ENCODE assay signal across 23 cellular contexts in the genomic region with DNA sequence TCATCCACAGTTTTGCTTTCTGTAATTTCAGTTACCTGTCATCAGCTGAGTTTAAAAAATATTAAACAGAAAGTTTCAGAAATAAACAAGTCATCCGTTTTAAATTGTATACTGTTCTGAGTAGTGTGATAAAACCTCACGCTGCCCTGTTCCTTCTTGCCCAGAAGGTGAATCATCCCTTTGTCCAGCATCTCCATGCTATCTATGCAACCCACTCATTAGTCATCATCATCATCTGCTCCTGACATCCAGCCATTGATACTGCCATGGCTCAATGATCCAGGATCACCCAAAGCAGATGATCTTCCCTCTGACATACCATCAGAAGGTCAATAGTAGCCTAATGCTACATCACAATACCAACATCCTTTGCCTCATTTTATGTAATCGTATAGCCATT.
"Had no signal": no experiment of that assay in that cellular context is flagged by ENCODE, and none has a peak within 500 bp of the region (broad histone marks: within the 10 kb centered on the region; RNA-seq: fewer than 3 reads in every experiment).

No MANE protein-coding gene starts in this region.

- H3K9me3 Mint-ChIP-seq: activated CD4-positive, alpha-beta memory T cell treated with anti-CD3 and anti-CD28 coated beads, Interleukin-2, amount 10 ng/mL, durations not matched to agents 7 days and 5 days had no signal

- H3K4me3 Mint-ChIP-seq: activated CD4-positive, alpha-beta memory T cell treated with anti-CD3 and anti-CD28 coated beads, Interleukin-2, amount 10 ng/mL, durations not matched to agents 7 days and 5 days; activated CD8-positive, alpha-beta memory T cell treated with anti-CD3 and anti-CD28 coated beads, Interleukin-2, amount 10 ng/mL, durations not matched to agents 7 days and 5 days; activated naive CD8-positive, alpha-beta T cell; naive thymus-derived CD4-positive, alpha-beta T cell; stimulated activated effector memory CD8-positive, alpha-beta T cell treated with anti-CD3 and anti-CD28 coated beads, Interleukin-12 subunit alpha, Interleukin-12 subunit beta, amount 100 ng/mL, for 72 hours had no signal

- H3K4me2 ChIP-seq: smooth muscle cell had no signal

- H3K9me3 ChIP-seq: neutrophil, pancreas, right lobe of liver, testis had no signal

- DNase-seq: activated CD4-positive, alpha-beta memory T cell treated with anti-CD3 and anti-CD28 coated beads, Interleukin-2, amount 10 ng/mL, durations not matched to agents 7 days and 5 days; activated CD4-positive, alpha-beta T cell treated with anti-CD3 and anti-CD28 coated beads for 48 hours; activated CD4-positive, CD25-positive, alpha-beta regulatory T cell; activated CD8-positive, alpha-beta memory T cell treated with anti-CD3 and anti-CD28 coated beads, Interleukin-2, amount 10 ng/mL, durations not matched to agents 7 days and 5 days; caudate nucleus; dorsolateral prefrontal cortex; erythroblast; heart right ventricle; mesendoderm; naive thymus-derived CD4-positive, alpha-beta T cell; pancreas; right lobe of liver; stimulated activated CD4-positive, alpha-beta T cell treated with anti-CD3 and anti-CD28 coated beads, Interleukin-4, amount 100 ng/mL, for 24 hours; stomach; T-helper 1 cell; T-helper 9 cell; testis; upper lobe of left lung had no signal

- H3K27ac Mint-ChIP-seq: activated CD4-positive, alpha-beta memory T cell treated with anti-CD3 and anti-CD28 coated beads, Interleukin-2, amount 10 ng/mL, durations not matched to agents 7 days and 5 days; activated CD8-positive, alpha-beta memory T cell treated with anti-CD3 and anti-CD28 coated beads, Interleukin-2, amount 10 ng/mL, durations not matched to agents 7 days and 5 days; activated naive CD8-positive, alpha-beta T cell; naive thymus-derived CD4-positive, alpha-beta T cell; stimulated activated effector memory CD8-positive, alpha-beta T cell treated with anti-CD3 and anti-CD28 coated beads, Interleukin-12 subunit alpha, Interleukin-12 subunit beta, amount 100 ng/mL, for 72 hours had no signal

- H3K27ac ChIP-seq: dorsolateral prefrontal cortex, gastroesophageal sphincter, heart right ventricle, neutrophil, pancreas, right lobe of liver, stomach, testis, upper lobe of left lung had no signal

- H3K4me3 ChIP-seq: dorsolateral prefrontal cortex, gastroesophageal sphincter, heart right ventricle, pancreas, right lobe of liver, smooth muscle cell, stomach, testis, upper lobe of left lung had no signal

- ATAC-seq: activated CD8-positive, alpha-beta memory T cell treated with anti-CD3 and anti-CD28 coated beads, Interleukin-2, amount 10 ng/mL, durations not matched to agents 7 days and 5 days; gastroesophageal sphincter; heart right ventricle; naive thymus-derived CD4-positive, alpha-beta T cell; pancreas; right lobe of liver; stimulated activated effector memory CD8-positive, alpha-beta T cell treated with anti-CD3 and anti-CD28 coated beads, Interleukin-12 subunit alpha, Interleukin-12 subunit beta, amount 100 ng/mL, for 72 hours had no signal

- H3K27me3 Mint-ChIP-seq: activated CD4-positive, alpha-beta memory T cell treated with anti-CD3 and anti-CD28 coated beads, Interleukin-2, amount 10 ng/mL, durations not matched to agents 7 days and 5 days; activated CD8-positive, alpha-beta memory T cell treated with anti-CD3 and anti-CD28 coated beads, Interleukin-2, amount 10 ng/mL, durations not matched to agents 7 days and 5 days; activated naive CD8-positive, alpha-beta T cell; naive thymus-derived CD4-positive, alpha-beta T cell had no signal

- H3K4me1 ChIP-seq: gastroesophageal sphincter, heart right ventricle, pancreas, right lobe of liver, stomach, testis, upper lobe of left lung had no signal

- H3K4me1 Mint-ChIP-seq: activated CD4-positive, alpha-beta memory T cell treated with anti-CD3 and anti-CD28 coated beads, Interleukin-2, amount 10 ng/mL, durations not matched to agents 7 days and 5 days; activated CD8-positive, alpha-beta memory T cell treated with anti-CD3 and anti-CD28 coated beads, Interleukin-2, amount 10 ng/mL, durations not matched to agents 7 days and 5 days; naive thymus-derived CD4-positive, alpha-beta T cell; stimulated activated effector memory CD8-positive, alpha-beta T cell treated with anti-CD3 and anti-CD28 coated beads, Interleukin-12 subunit alpha, Interleukin-12 subunit beta, amount 100 ng/mL, for 72 hours had no signal

- H3K36me3 Mint-ChIP-seq: activated CD8-positive, alpha-beta memory T cell treated with anti-CD3 and anti-CD28 coated beads, Interleukin-2, amount 10 ng/mL, durations not matched to agents 7 days and 5 days; activated naive CD8-positive, alpha-beta T cell; naive thymus-derived CD4-positive, alpha-beta T cell; stimulated activated effector memory CD8-positive, alpha-beta T cell treated with anti-CD3 and anti-CD28 coated beads, Interleukin-12 subunit alpha, Interleukin-12 subunit beta, amount 100 ng/mL, for 72 hours had no signal

- H3K36me3 ChIP-seq: gastroesophageal sphincter, heart right ventricle, neutrophil, pancreas, right lobe of liver, stomach, upper lobe of left lung had no signal

- H3K27me3 ChIP-seq: dorsolateral prefrontal cortex, gastroesophageal sphincter, heart right ventricle, neutrophil, pancreas, right lobe of liver, stomach, testis, upper lobe of left lung had no signal
